Comparison of ENCODE assay signal across 24 cellular contexts in genomic region chr1:213519098-213519497, GRCh38.
DNase-seq lines count a peak whose midpoint lies in the region; TF ChIP-seq lines count a peak whose summit lies in the region.
"Had no signal": no experiment of that assay in that cellular context is flagged by ENCODE, and none has a peak within 500 bp of the region (broad histone marks: within the 10 kb centered on the region; RNA-seq: fewer than 3 reads in every experiment).

No MANE protein-coding gene starts in this region.

- H3K27me3 Mint-ChIP-seq in nephron progenitor cell (ENCODE audit: low read depth, poor library complexity) (peaks cover 4% of the 10 kb centered on the region), HFFc6 (ENCODE audit: insufficient read depth) (no peaks in the 10 kb centered on the region)

- no peaks in the 10 kb centered on the region for H3K4me1 Mint-ChIP-seq in nephron progenitor cell
- no peaks in the 10 kb centered on the region for H3K4me1 Mint-ChIP-seq in HFFc6 (ENCODE audit: low read depth)
- H3K4me1 Mint-ChIP-seq: activated CD4-positive, alpha-beta T cell treated with anti-CD3 and anti-CD28 coated beads for 36 hours had no signal

- H3K4me3 ChIP-seq in H7 (ENCODE audit: insufficient read depth, low read depth, low read length): no peak overlapping the region
- H3K4me3 ChIP-seq: MG63, SJCRH30, smooth muscle cell, thoracic aorta had no signal

- no peak overlapping the region for H3K4me3 Mint-ChIP-seq in nephron progenitor cell
- no peak overlapping the region for H3K4me3 Mint-ChIP-seq in HFFc6
- H3K4me3 Mint-ChIP-seq: activated CD4-positive, alpha-beta T cell treated with anti-CD3 and anti-CD28 coated beads for 36 hours; activated naive CD4-positive, alpha-beta T cell treated with anti-CD3 and anti-CD28 coated beads for 36 hours; CD8-positive, alpha-beta T cell; H9; T-helper 1 cell treated with Interleukin-12 subunit alpha and Interleukin-12 subunit beta and Interleukin-4 antibody, amounts not matched to agents 30 μg/mL and 1 μg/mL, for 36 hours had no signal

- H3K36me3 Mint-ChIP-seq in nephron progenitor cell (ENCODE audit: low read depth) (peaks cover 6% of the 10 kb centered on the region), HFFc6 (ENCODE audit: low read depth) (no peaks in the 10 kb centered on the region)
- H3K36me3 Mint-ChIP-seq: CD8-positive, alpha-beta T cell had no signal

- no peaks in the 10 kb centered on the region for H3K36me3 ChIP-seq in H7 (replicated peaks; ENCODE audit: control insufficient read depth, insufficient read depth, low read length)
- H3K36me3 ChIP-seq: MG63, SJCRH30, thoracic aorta had no signal

- peaks cover 44% of the 10 kb centered on the region for H3K9me3 Mint-ChIP-seq in nephron progenitor cell
- peaks cover 42% of the 10 kb centered on the region for H3K9me3 Mint-ChIP-seq in HFFc6
- H3K9me3 Mint-ChIP-seq: T-helper 1 cell treated with Interleukin-12 subunit alpha and Interleukin-12 subunit beta and Interleukin-4 antibody, amounts not matched to agents 30 μg/mL and 1 μg/mL, for 36 hours had no signal

- H3K27ac Mint-ChIP-seq in nephron progenitor cell (no peak overlapping the region), HFFc6 (no peak overlapping the region)
- H3K27ac Mint-ChIP-seq: activated CD4-positive, alpha-beta T cell treated with anti-CD3 and anti-CD28 coated beads for 36 hours; activated naive CD4-positive, alpha-beta T cell treated with anti-CD3 and anti-CD28 coated beads for 36 hours; CD8-positive, alpha-beta T cell; H9; T-helper 1 cell treated with Interleukin-12 subunit alpha and Interleukin-12 subunit beta and Interleukin-4 antibody, amounts not matched to agents 30 μg/mL and 1 μg/mL, for 36 hours had no signal

- in situ Hi-C loops in G401 (cut with HindIII; ENCODE audit: low sequenced_read_pairs): no loop called here

- TF ChIP-seq CTCF in nephron progenitor cell (IDR thresholded peaks at IDR 0.05): no peak
- no peak for TF ChIP-seq CTCF in HFFc6 (IDR thresholded peaks at IDR 0.05)

- no peaks in the 10 kb centered on the region for H3K27me3 ChIP-seq in H7 (ENCODE audit: control insufficient read depth, insufficient read depth, low read length)

- DNase-seq in G401 (ENCODE audit: low spot score): peak; percentile 91
- DNase-seq in NCI-H1436 (lab: John Stamatoyannopoulos, UW): peak; percentile 69
- DNase-seq in NCI-H69 (lab: John Stamatoyannopoulos, UW): peak; percentile 96
- peak; percentile 19 for DNase-seq in left kidney (ENCODE audit: low read depth, low spot score)
- DNase-seq in nephron progenitor cell: no peak
- DNase-seq in H7: no peak
- no peak for DNase-seq in HFFc6
- DNase-seq: activated CD4-positive, alpha-beta T cell treated with anti-CD3 and anti-CD28 coated beads for 36 hours; activated CD8-positive, alpha-beta memory T cell treated with anti-CD3 and anti-CD28 coated beads for 24 hours; activated naive CD4-positive, alpha-beta T cell treated with anti-CD3 and anti-CD28 coated beads for 36 hours; activated T-cell treated with anti-CD3 and anti-CD28 coated beads, Interleukin-2, amount 50 U/mL, for 48 hours; AML-193; amniotic stem cell; CD8-positive, alpha-beta T cell; H9; kidney glomerular epithelial cell; MG63; NCI-H2029 treated with DMSO at 0.1 percent for 48 hours; SJCRH30; stimulated activated CD4-positive, alpha-beta T cell treated with anti-CD3 and anti-CD28 coated beads, Interleukin-4, amount 100 ng/mL, for 1 hour; stimulated activated naive CD4-positive, alpha-beta T cell treated with Interleukin-2 at 50 U/mL for 16 hours had no signal

Comparison
In these comparisons a context has a peak if more than half of its experiments do, and no peak if none do; other contexts are left out.
1. DNase-seq: peak in G401 (single experiment), NCI-H1436 (single experiment), NCI-H69 (single experiment) and left kidney (single experiment); none in nephron progenitor cell (single experiment), H7 (single experiment) and HFFc6 (single experiment).